17 cellular contexts compared by ENCODE assay signal in the genomic region with DNA sequence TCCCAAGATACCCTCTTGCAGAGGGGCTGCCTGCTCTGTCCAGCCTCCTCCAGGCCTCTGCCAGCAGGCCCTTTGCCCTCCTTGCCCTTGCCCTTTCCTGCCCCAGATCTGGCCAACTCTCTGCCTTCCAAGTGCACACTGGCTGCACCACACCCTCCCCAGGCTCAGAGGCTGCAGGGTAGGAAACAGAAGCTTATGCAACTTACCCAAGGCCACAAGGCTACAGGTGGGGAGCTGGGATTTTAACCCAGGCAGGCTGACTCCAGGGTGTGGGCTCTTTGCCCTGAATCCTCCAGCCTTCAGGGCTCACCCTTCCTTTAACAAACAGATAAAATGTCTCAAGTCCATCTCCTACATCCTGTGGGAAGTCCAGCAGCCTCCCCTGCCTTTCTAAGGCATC.
"Had no signal": no experiment of that assay in that cellular context is flagged by ENCODE, and none has a peak within 500 bp of the region (broad histone marks: within the 10 kb centered on the region; RNA-seq: fewer than 3 reads in every experiment).

No MANE protein-coding gene starts in this region.

- H3K4me1 Mint-ChIP-seq: natural killer cell had no signal

- DNase-seq: activated naive CD4-positive, alpha-beta T cell; activated naive CD8-positive, alpha-beta T cell treated with anti-CD3 and anti-CD28 coated beads, Interleukin-2, amount 50 U/mL, for 24 hours; caudate nucleus; effector memory CD4-positive, alpha-beta T cell; natural killer cell; occipital lobe; stimulated activated CD4-positive, alpha-beta T cell treated with anti-CD3 and anti-CD28 coated beads, Interleukin-2, amount 100 ng/mL, for 48 hours; stimulated activated naive CD8-positive, alpha-beta T cell treated with anti-CD3 and anti-CD28 coated beads, Interleukin-15, Interleukin-2, amounts not matched to agents 100 U/mL and 50 U/mL, for 24 hours had no signal

- H3K36me3 ChIP-seq: gastroesophageal sphincter, suprapubic skin had no signal

- H3K9me3 Mint-ChIP-seq: activated naive CD8-positive, alpha-beta T cell treated with anti-CD3 and anti-CD28 coated beads, Interleukin-2, amount 50 U/mL, for 24 hours; activated T-helper 1 cell treated with anti-CD3 and anti-CD28 coated beads, Interleukin-12 subunit alpha, Interleukin-12 subunit beta, Interleukin-2, Interleukin-4 antibody, amounts not matched to agents 30 ng/mL and 10 ng/mL and 1 ng/mL, durations not matched to agents 14 hours and 24 hours and 36 hours; natural killer cell had no signal

- H3K4me3 ChIP-seq: coronary artery, gastroesophageal sphincter, hepatocyte, lung, psoas muscle, suprapubic skin had no signal

- H3K27me3 ChIP-seq: gastroesophageal sphincter, hepatocyte, suprapubic skin had no signal

- H3K4me3 Mint-ChIP-seq: activated naive CD8-positive, alpha-beta T cell treated with anti-CD3 and anti-CD28 coated beads, Interleukin-2, amount 50 U/mL, for 24 hours; activated T-helper 1 cell treated with anti-CD3 and anti-CD28 coated beads, Interleukin-12 subunit alpha, Interleukin-12 subunit beta, Interleukin-2, Interleukin-4 antibody, amounts not matched to agents 30 ng/mL and 10 ng/mL and 1 ng/mL, durations not matched to agents 14 hours and 24 hours and 36 hours; natural killer cell had no signal

- H3K27ac ChIP-seq: coronary artery, epithelial cell of prostate, gastroesophageal sphincter, hepatocyte, psoas muscle, suprapubic skin had no signal

- H3K9me3 ChIP-seq: gastroesophageal sphincter, psoas muscle, suprapubic skin had no signal

- H3K36me3 Mint-ChIP-seq: natural killer cell had no signal

- ATAC-seq: activated CD4-positive, CD25-positive, alpha-beta regulatory T cell treated with anti-CD3 and anti-CD28 coated beads, Interleukin-2, amount 50 U/mL, for 24 hours; activated naive CD8-positive, alpha-beta T cell treated with anti-CD3 and anti-CD28 coated beads, Interleukin-2, amount 50 U/mL, for 24 hours; gastroesophageal sphincter; natural killer cell; psoas muscle; stimulated activated naive CD8-positive, alpha-beta T cell treated with anti-CD3 and anti-CD28 coated beads, Interleukin-15, Interleukin-2, amounts not matched to agents 100 U/mL and 50 U/mL, for 24 hours had no signal
